ENCODE assay signal across 9 cellular contexts in the genomic region with DNA sequence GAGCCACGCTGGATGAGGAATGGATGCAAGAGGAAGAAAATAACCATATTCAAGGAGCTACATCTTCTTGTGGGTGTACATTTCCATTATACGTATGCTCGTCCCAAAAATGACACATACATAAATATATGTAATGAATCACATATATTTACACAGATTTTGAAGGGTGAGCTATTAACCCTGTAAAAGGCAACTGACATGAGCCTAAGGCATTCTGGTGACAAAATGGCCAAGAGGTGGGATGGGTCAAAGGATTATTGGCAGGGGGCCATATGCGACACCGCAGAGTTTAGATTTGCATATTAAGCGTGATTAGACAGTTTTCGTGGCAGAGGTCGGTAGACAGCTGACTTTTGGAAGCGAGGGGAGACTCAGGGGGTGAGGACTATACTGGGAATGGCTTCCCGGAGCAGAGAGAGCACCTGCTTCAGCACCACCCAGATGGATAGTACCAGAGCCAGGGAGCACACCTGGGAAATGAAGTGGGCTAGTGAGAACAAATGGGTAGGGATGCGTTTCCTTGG. TPM values are rescaled to one million over a fixed set of nuclear protein-coding genes. Genes with fewer than 3 reads are reported as not detected.
DNase-seq lines count a peak whose midpoint lies in the region; TF ChIP-seq lines count a peak whose summit lies in the region.
"Had no signal": no experiment of that assay in that cellular context is flagged by ENCODE, and none has a peak within 500 bp of the region (broad histone marks: within the 10 kb centered on the region; RNA-seq: fewer than 3 reads in every experiment).

No MANE protein-coding gene starts in this region.

- peaks cover 0 to 18% of the 10 kb centered on the region in 2 donors for H3K4me1 ChIP-seq in right atrium auricular region

- H3K4me3 ChIP-seq in right atrium auricular region = peak overlapping the region; percentile 62 to 78

- H3K36me3 ChIP-seq in right atrium auricular region = peaks cover 14% of the 10 kb centered on the region

- peak overlapping the region; percentile 89 to 91 for H3K27ac ChIP-seq in right atrium auricular region
- H3K27ac ChIP-seq: KMS-11 had no signal

- H3K27me3 Mint-ChIP-seq in activated CD4-positive, alpha-beta memory T cell treated with anti-CD3 and anti-CD28 coated beads for 36 hours = peaks cover 46% of the 10 kb centered on the region
- H3K27me3 Mint-ChIP-seq in Calu3 (ENCODE audit: unreplicated experiment) = peaks cover 53% of the 10 kb centered on the region

- intact Hi-C loops in activated CD4-positive, alpha-beta memory T cell treated with anti-CD3 and anti-CD28 coated beads for 36 hours (cut with micrococcal nuclease) = no loop called here
- intact Hi-C loops in Calu3 (cut with micrococcal nuclease; ENCODE audit: unreplicated experiment) = no loop called here

- H3K4me3 Mint-ChIP-seq in activated CD4-positive, alpha-beta memory T cell treated with anti-CD3 and anti-CD28 coated beads for 36 hours = peak overlapping the region; percentile 57
- no peak overlapping the region for H3K4me3 Mint-ChIP-seq in Calu3 (ENCODE audit: low read depth, unreplicated experiment)

- POLR2A ChIA-PET in activated CD4-positive, alpha-beta memory T cell treated with anti-CD3 and anti-CD28 coated beads for 36 hours (lab: Charles Lee) = no interaction called here

- BruUV-seq in Calu3 (replicated peaks; lab: Mats Ljungman, UMichigan) = no TSS peak

- H3K27ac Mint-ChIP-seq in activated CD4-positive, alpha-beta memory T cell treated with anti-CD3 and anti-CD28 coated beads for 36 hours = no peak overlapping the region
- H3K27ac Mint-ChIP-seq in Calu3 (ENCODE audit: unreplicated experiment) = no peak overlapping the region

- DNase-seq in DMS153 (lab: John Stamatoyannopoulos, UW) (peak; percentile 7), NCI-H128 (lab: John Stamatoyannopoulos, UW; ENCODE audit: unreplicated experiment) (peak; percentile 24), right atrium auricular region (ENCODE audit: low spot score) (no peak), renal cortical epithelial cell (ENCODE audit: low read depth) (peak; percentile 22), Calu3 (no peak), activated gamma-delta T cell (lab: John Stamatoyannopoulos, UW) (no peak), MV-4-11 (lab: John Stamatoyannopoulos, UW) (no peak)
- DNase-seq in activated CD4-positive, alpha-beta memory T cell treated with anti-CD3 and anti-CD28 coated beads for 36 hours = no peak

- no peaks in the 10 kb centered on the region for H3K27me3 ChIP-seq in right atrium auricular region

- CTCF ChIA-PET in activated CD4-positive, alpha-beta memory T cell treated with anti-CD3 and anti-CD28 coated beads for 36 hours (lab: Charles Lee) = interaction anchor here (0.8 kb wide), 1 partner anchor 121 kb away, joined by 4 read pairs; no protein-coding TSS in a partner anchor
- CTCF ChIA-PET in Calu3 (lab: Charles Lee) = no interaction called here

- H3K36me3 Mint-ChIP-seq in activated CD4-positive, alpha-beta memory T cell treated with anti-CD3 and anti-CD28 coated beads for 36 hours = no peaks in the 10 kb centered on the region
- H3K36me3 Mint-ChIP-seq in Calu3 (ENCODE audit: insufficient read depth, unreplicated experiment) = no peaks in the 10 kb centered on the region

- H3K9me3 Mint-ChIP-seq in activated CD4-positive, alpha-beta memory T cell treated with anti-CD3 and anti-CD28 coated beads for 36 hours = no peaks in the 10 kb centered on the region
- H3K9me3 Mint-ChIP-seq in Calu3 (ENCODE audit: low read depth, unreplicated experiment) = no peaks in the 10 kb centered on the region

- H3K9me3 ChIP-seq in right atrium auricular region = no peaks in the 10 kb centered on the region

- TF ChIP-seq CTCF in right atrium auricular region (IDR thresholded peaks at IDR 0.05) = no peak
- no peak for TF ChIP-seq CTCF in Calu3 (IDR thresholded peaks at IDR 0.05; ENCODE audit: unreplicated experiment)

- H3K4me1 Mint-ChIP-seq in activated CD4-positive, alpha-beta memory T cell treated with anti-CD3 and anti-CD28 coated beads for 36 hours (ENCODE audit: low read depth) = peaks cover 2% of the 10 kb centered on the region
- H3K4me1 Mint-ChIP-seq in Calu3 (ENCODE audit: low read depth, unreplicated experiment) = no peaks in the 10 kb centered on the region

RNA-seq across cellular contexts. Expression of gene CNRIP1, which starts 0.4 kb away (rescaled TPM):
- not detected for total RNA-seq in activated CD4-positive, alpha-beta memory T cell treated with anti-CD3 and anti-CD28 coated beads for 36 hours
- 10 to 100 TPM in 1 of 2 donors, 1 to 10 TPM in 1; 9.9 to 24.9 TPM for total RNA-seq in right atrium auricular region
- 1.6 and 2.9 TPM in 2 replicates for total RNA-seq in renal cortical epithelial cell
- total RNA-seq in Calu3 (2022) = not detected in 2 replicates

RNA-seq across cellular contexts. Expression of gene PLEK, which starts 44.9 kb away (rescaled TPM):
- total RNA-seq in activated CD4-positive, alpha-beta memory T cell treated with anti-CD3 and anti-CD28 coated beads for 36 hours = 1 to 10 TPM; 6.9 to 7.6 TPM
- total RNA-seq in right atrium auricular region (1 to 10 TPM; 3.1 to 4.4 TPM), renal cortical epithelial cell (0.65 TPM in 1 of 2 replicates, not detected in the other), Calu3 (2022) (not detected in 2 replicates)

Comparison
In these comparisons a context has a peak if more than half of its experiments do, and no peak if none do; other contexts are left out.
1. DNase-seq: peak in DMS153 (single experiment), NCI-H128 (single experiment) and renal cortical epithelial cell (single experiment); none in activated CD4-positive, alpha-beta memory T cell treated with anti-CD3 and anti-CD28 coated beads for 36 hours (single experiment), right atrium auricular region (single experiment), Calu3 (single experiment), activated gamma-delta T cell (single experiment) and MV-4-11 (single experiment).